9 cellular contexts compared by ENCODE assay signal in the genomic region with DNA sequence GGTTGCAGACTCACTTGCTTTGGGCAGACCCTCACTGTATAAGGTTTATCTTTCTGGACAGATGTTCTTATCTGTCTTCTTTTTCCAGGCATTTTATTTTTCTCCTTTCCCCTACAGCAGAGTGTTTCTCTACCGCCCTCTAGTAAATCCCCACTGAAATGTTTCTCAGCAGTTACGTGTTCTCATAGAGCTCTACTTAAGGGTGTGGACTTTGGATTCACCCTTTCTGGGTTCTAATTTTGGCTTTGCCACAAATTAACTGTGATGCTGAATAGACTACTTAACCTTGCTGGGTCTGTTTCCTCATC. TPM values are rescaled to one million over a fixed set of nuclear protein-coding genes. Genes with fewer than 3 reads are reported as not detected.
A peak's percentile ranks its signal among the peaks of the same experiment; 100 is the strongest.
DNase-seq lines count a peak whose midpoint lies in the region; ATAC-seq, FAIRE-seq and TF ChIP-seq lines count a peak whose summit lies in the region.
"Had no signal": no experiment of that assay in that cellular context is flagged by ENCODE, and none has a peak within 500 bp of the region (broad histone marks: within the 10 kb centered on the region; RNA-seq: fewer than 3 reads in every experiment).

No MANE protein-coding gene starts in this region.

- 13 to 17% methylated on average over 2 of the region's 2 CpGs for WGBS in GM23248 (ENCODE audit: low coverage in 1 of 2, low lambda C conversion rate in 2 of 2, missing lambda C conversion rate in 2 of 2), 2 experiments
- 3 to 6% methylated on average over 2 of the region's 2 CpGs for WGBS in aorta, 2 donors

- CTCF ChIA-PET in CD4-positive, alpha-beta T cell (lab: Charles Lee) = interaction anchor here (0.7 to 3.2 kb wide), 9 partner anchors 13 to 156 kb away, joined by 3 to 15 read pairs (median 4); partner anchors contain the start of genes GABARAPL2, KARS1 and TERF2IP

- peak overlapping the region; percentile 99 for H3K4me3 Mint-ChIP-seq in CD4-positive, alpha-beta T cell
- H3K4me3 Mint-ChIP-seq in T-helper 2 cell treated with Interferon-gamma antibody and Interleukin-4, amounts not matched to agents 5 μg/mL and 100 μg/mL, for 36 hours = peak overlapping the region; percentile 97

- in situ Hi-C loops in GM23248 (cut with MboI) = loop anchor here (25.0 kb wide), 1 partner anchor 409 kb away; the partner anchor contains the start of genes CTRB1 and CTRB2

- TF ChIP-seq CTCF in CD4-positive, alpha-beta T cell (IDR thresholded peaks at IDR 0.05) = peak; percentile 32

- H3K4me3 ChIP-seq in GM23248 (peak overlapping the region; percentile 90), aorta (ENCODE audit: low read length in 2 of 2) (no peak overlapping the region)

- H3K27me3 Mint-ChIP-seq in CD4-positive, alpha-beta T cell = no peaks in the 10 kb centered on the region
- no peaks in the 10 kb centered on the region for H3K27me3 Mint-ChIP-seq in T-helper 2 cell treated with Interferon-gamma antibody and Interleukin-4, amounts not matched to agents 5 μg/mL and 100 μg/mL, for 36 hours (ENCODE audit: low read depth)

- peaks cover 18% of the 10 kb centered on the region; the same call in 1 of the 2 replicates for H3K36me3 ChIP-seq in GM23248 (ENCODE audit: low read depth)
- no peaks in the 10 kb centered on the region for H3K36me3 ChIP-seq in aorta (ENCODE audit: control insufficient read depth in 1 of 2, insufficient read depth in 2 of 2, low read length in 1 of 2)

- peak overlapping the region; percentile 99 for H3K27ac Mint-ChIP-seq in CD4-positive, alpha-beta T cell
- peak overlapping the region; percentile 39 for H3K27ac Mint-ChIP-seq in T-helper 2 cell treated with Interferon-gamma antibody and Interleukin-4, amounts not matched to agents 5 μg/mL and 100 μg/mL, for 36 hours

- H3K9me2 ChIP-seq in GM23248 (ENCODE audit: insufficient read depth) = no peaks in the 10 kb centered on the region

- intact Hi-C loops in CD4-positive, alpha-beta T cell (cut with DNase I, micrococcal nuclease) = loop anchor here (2.0 to 10.0 kb wide), 6 partner anchors 104 to 1574 kb away; partner anchors contain the start of genes WDR59 (in 2 of the 2), CFDP1 (in 1 of the 2), MON1B (in 1 of the 2) and PSMD7 (in 1 of the 2)
- intact Hi-C loops in aorta (cut with DNase I) = loop anchor here (5.0 to 10.0 kb wide), 2 partner anchors 54 to 146 kb away; partner anchors contain the start of gene GABARAPL2 (in 2 of the 2)

- FAIRE-seq in GM12892 (lab: Jason Lieb, UNC) = no peak

- H3K4me1 ChIP-seq in GM23248 (ENCODE audit: insufficient read depth) (peaks cover 18% of the 10 kb centered on the region), aorta (ENCODE audit: control insufficient read depth in 1 of 2, insufficient read depth in 2 of 2, low read length in 2 of 2) (peaks cover 0 to 3% of the 10 kb centered on the region in 2 donors)

- H3K9ac ChIP-seq in GM23248 = peak overlapping the region; percentile 82

- H3K9me3 ChIP-seq in CD4-positive, alpha-beta T cell (ENCODE audit: control insufficient read depth, low read length) = no peaks in the 10 kb centered on the region
- no peaks in the 10 kb centered on the region for H3K9me3 ChIP-seq in GM23248 (ENCODE audit: low read depth)
- H3K9me3 ChIP-seq in aorta (ENCODE audit: control insufficient read depth, low read length) = no peaks in the 10 kb centered on the region

- DNase-seq in CD4-positive, alpha-beta T cell = no peak
- DNase-seq in GM23248 (peak; percentile 72), globus pallidus (ENCODE audit: low spot score) (peak; percentile 23), GM12892 (ENCODE audit: insufficient read length) (no peak), aorta (no peak)
- DNase-seq in T-helper 2 cell treated with Interferon-gamma antibody and Interleukin-4, amounts not matched to agents 5 μg/mL and 100 μg/mL, for 36 hours (ENCODE audit: low spot score) = no peak

- H2AFZ ChIP-seq in GM23248 = no peak overlapping the region

- ATAC-seq in CD4-positive, alpha-beta T cell (ENCODE audit: poor library complexity) = no peak
- ATAC-seq in HG02642 (IDR thresholded peaks at IDR 0.05; ENCODE audit: poor library complexity, unreplicated experiment) = no peak
- ATAC-seq in GM18511 (IDR thresholded peaks at IDR 0.05; ENCODE audit: unreplicated experiment) = no peak
- no peak for ATAC-seq in aorta (ENCODE audit: low FRiP score)

- H3K36me3 Mint-ChIP-seq in CD4-positive, alpha-beta T cell (ENCODE audit: low read depth) = peaks cover 73% of the 10 kb centered on the region
- H3K36me3 Mint-ChIP-seq in T-helper 2 cell treated with Interferon-gamma antibody and Interleukin-4, amounts not matched to agents 5 μg/mL and 100 μg/mL, for 36 hours (ENCODE audit: low read depth) = peaks cover 46% of the 10 kb centered on the region

- H3K79me2 ChIP-seq in GM23248 (ENCODE audit: insufficient read depth) = peaks cover 22% of the 10 kb centered on the region

- POLR2A ChIA-PET in CD4-positive, alpha-beta T cell (lab: Charles Lee) = interaction anchor here (2.9 to 7.5 kb wide), 6 partner anchors 11 to 104 kb away, joined by 10 to 239 read pairs (median 24); partner anchors contain the start of genes GABARAPL2, KARS1, TERF2IP and TMEM231

- H3K4me2 ChIP-seq in GM23248 (ENCODE audit: unreplicated experiment) = peak overlapping the region; percentile 81

- TF ChIP-seq POLR2A in GM12892 (IDR thresholded peaks at IDR 0.05; ENCODE audit: low read depth, low read length) = no peak

- H3K4me1 Mint-ChIP-seq in CD4-positive, alpha-beta T cell (ENCODE audit: low read depth) = peaks cover 69% of the 10 kb centered on the region
- peaks cover 26% of the 10 kb centered on the region for H3K4me1 Mint-ChIP-seq in T-helper 2 cell treated with Interferon-gamma antibody and Interleukin-4, amounts not matched to agents 5 μg/mL and 100 μg/mL, for 36 hours (ENCODE audit: low read depth)

- H3K27me3 ChIP-seq in CD4-positive, alpha-beta T cell (ENCODE audit: control insufficient read depth, insufficient read depth, low read length) = no peaks in the 10 kb centered on the region
- H3K27me3 ChIP-seq in GM23248 (replicated peaks; ENCODE audit: insufficient read depth) = no peaks in the 10 kb centered on the region
- no peaks in the 10 kb centered on the region for H3K27me3 ChIP-seq in aorta (ENCODE audit: control insufficient read depth in 1 of 2, insufficient read depth in 2 of 2, low read length in 1 of 2)

- no peak overlapping the region for H3K27ac ChIP-seq in CD4-positive, alpha-beta T cell (ENCODE audit: low read depth, low read length)
- no peak overlapping the region for H3K27ac ChIP-seq in GM23248
- no peak overlapping the region for H3K27ac ChIP-seq in aorta (ENCODE audit: low read depth in 1 of 2, low read length in 2 of 2)

- H3K9me3 Mint-ChIP-seq in CD4-positive, alpha-beta T cell = no peaks in the 10 kb centered on the region
- no peaks in the 10 kb centered on the region for H3K9me3 Mint-ChIP-seq in T-helper 2 cell treated with Interferon-gamma antibody and Interleukin-4, amounts not matched to agents 5 μg/mL and 100 μg/mL, for 36 hours

- peaks cover 31% of the 10 kb centered on the region for H3F3A ChIP-seq in GM23248 (ENCODE audit: insufficient read depth)

- no peaks in the 10 kb centered on the region for H4K20me1 ChIP-seq in GM23248 (ENCODE audit: insufficient read depth)

RNA-seq across cellular contexts. Expression of gene ADAT1, which starts 2.0 kb away (rescaled TPM):
- 10 to 100 TPM; 46.7 to 47.6 TPM for total RNA-seq in CD4-positive, alpha-beta T cell
- 31.3 and 40.1 TPM in 2 replicates for total RNA-seq in GM23248 (2014; rRNA removed; shearing (Covaris generic))
- polyA plus RNA-seq in GM23248 (2016; fragmentation: Nextera tagmentation; extraction: Ambion mirVana) (18.9 and 25.8 TPM in 2 replicates), aorta (10 to 100 TPM in 1 of 2 donors, 1 to 10 TPM in 1; 7.5 to 19.2 TPM)
- 32.1 TPM for polyA plus RNA-seq in GM12892 (2012; ENCODE audit: missing spikeins)
- total RNA-seq in aorta = 10 to 100 TPM; 25.4 to 44.0 TPM

RNA-seq across cellular contexts. Expression of gene KARS1, which starts 26.3 kb away (rescaled TPM):
- 100 to 1,000 TPM; 151 to 153 TPM for total RNA-seq in CD4-positive, alpha-beta T cell
- total RNA-seq in GM23248 (2014; rRNA removed; shearing (Covaris generic)) = 114 and 117 TPM in 2 replicates
- 130 and 134 TPM in 2 replicates for polyA plus RNA-seq in GM23248 (2016; fragmentation: Nextera tagmentation; extraction: Ambion mirVana)
- polyA plus RNA-seq in GM12892 (2012; ENCODE audit: missing spikeins) = 154 TPM
- 10 to 100 TPM; 60.4 to 69.8 TPM for total RNA-seq in aorta
- polyA plus RNA-seq in aorta = 10 to 100 TPM; 64.4 to 73.2 TPM

RNA-seq across cellular contexts. Expression of gene TERF2IP, which starts 26.4 kb away (rescaled TPM):
- total RNA-seq in CD4-positive, alpha-beta T cell = 100 to 1,000 TPM; 122 to 124 TPM
- total RNA-seq in GM23248 (2014; rRNA removed; shearing (Covaris generic)) = 44.8 and 60.7 TPM in 2 replicates
- 59.8 and 66.9 TPM in 2 replicates for polyA plus RNA-seq in GM23248 (2016; fragmentation: Nextera tagmentation; extraction: Ambion mirVana)
- 59.8 TPM for polyA plus RNA-seq in GM12892 (2012; ENCODE audit: missing spikeins)
- 10 to 100 TPM; 59.5 to 66.3 TPM for total RNA-seq in aorta
- polyA plus RNA-seq in aorta = 10 to 100 TPM; 46.5 to 78.3 TPM

RNA-seq across cellular contexts. Expression of gene GABARAPL2, which starts 54.9 kb away (rescaled TPM):
- 10 to 100 TPM; 44.6 to 48.3 TPM for total RNA-seq in CD4-positive, alpha-beta T cell
- total RNA-seq in GM23248 (2014; rRNA removed; shearing (Covaris generic)) = 52.7 and 57.5 TPM in 2 replicates
- polyA plus RNA-seq in GM23248 (2016; fragmentation: Nextera tagmentation; extraction: Ambion mirVana) (252 and 257 TPM in 2 replicates), aorta (100 to 1,000 TPM; 198 to 237 TPM)
- polyA plus RNA-seq in GM12892 (2012; ENCODE audit: missing spikeins) = 170 TPM
- 100 to 1,000 TPM; 106 to 154 TPM for total RNA-seq in aorta

RNA-seq across cellular contexts. Expression of gene CPHXL2, which starts 55.7 kb away (rescaled TPM):
- total RNA-seq in CD4-positive, alpha-beta T cell = not detected
- not detected in 2 replicates for total RNA-seq in GM23248 (2014; rRNA removed; shearing (Covaris generic))
- 0.15 TPM in 1 of 2 replicates, not detected in the other for polyA plus RNA-seq in GM23248 (2016; fragmentation: Nextera tagmentation; extraction: Ambion mirVana)
- polyA plus RNA-seq in GM12892 (2012; ENCODE audit: missing spikeins) = 0.36 TPM
- total RNA-seq in aorta = not detected
- not detected for polyA plus RNA-seq in aorta
- total RNA-seq: T-helper 1 cell treated with Interleukin-12 subunit alpha and Interleukin-12 subunit beta and Interleukin-4 antibody, amounts not matched to agents 30 ng/mL and 1 ng/mL, for 36 hours had no signal

Comparison
In these comparisons a context has a peak if more than half of its experiments do, and no peak if none do; other contexts are left out.
1. DNase-seq: peak in GM23248 (single experiment) and globus pallidus (single experiment); none in CD4-positive, alpha-beta T cell (0 of 10), T-helper 2 cell treated with Interferon-gamma antibody and Interleukin-4, amounts not matched to agents 5 μg/mL and 100 μg/mL, for 36 hours (single experiment), GM12892 (single experiment) and aorta (0 of 2).